In genomic region chr1:228058172-228058980, GRCh38 we compare ENCODE assay signal across 1 cellular context.
TF ChIP-seq lines count a peak whose summit lies in the region.

No MANE protein-coding gene starts in this region.

TF ChIP-seq in A549, 52 proteins besides CTCF, POLR2A, EP300 and RAD21:
- TF ChIP-seq, protein P1, sequence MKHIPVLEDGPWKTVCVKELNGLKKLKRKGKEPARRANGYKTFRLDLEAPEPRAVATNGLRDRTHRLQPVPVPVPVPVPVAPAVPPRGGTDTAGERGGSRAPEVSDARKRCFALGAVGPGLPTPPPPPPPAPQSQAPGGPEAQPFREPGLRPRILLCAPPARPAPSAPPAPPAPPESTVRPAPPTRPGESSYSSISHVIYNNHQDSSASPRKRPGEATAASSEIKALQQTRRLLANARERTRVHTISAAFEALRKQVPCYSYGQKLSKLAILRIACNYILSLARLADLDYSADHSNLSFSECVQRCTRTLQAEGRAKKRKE (CRISPR knock-in tag; IDR thresholded peaks at IDR 0.05; ENCODE audit: low read depth), result no peak
- TF ChIP-seq MAFK (IDR thresholded peaks at IDR 0.05; ENCODE audit: partially characterized antibody), result no peak
- no peak for TF ChIP-seq EHMT2 (IDR thresholded peaks at IDR 0.05; ENCODE audit: low read depth)
- TF ChIP-seq JUN (IDR thresholded peaks at IDR 0.05), result no peak
- TF ChIP-seq CEBPB (IDR thresholded peaks at IDR 0.05), result no peak
- TF ChIP-seq GATA3 (IDR thresholded peaks at IDR 0.05; ENCODE audit: borderline replicate concordance), result no peak
- no peak for TF ChIP-seq FOSB (CRISPR knock-in tag; IDR thresholded peaks at IDR 0.05)
- no peak for TF ChIP-seq KDM1A (IDR thresholded peaks at IDR 0.05; ENCODE audit: low read depth)
- no peak for TF ChIP-seq PHF8 (IDR thresholded peaks at IDR 0.05; ENCODE audit: borderline replicate concordance, low read depth)
- TF ChIP-seq CBX2 (IDR thresholded peaks at IDR 0.05; ENCODE audit: borderline replicate concordance, low read depth), result no peak
- TF ChIP-seq HDAC2 (IDR thresholded peaks at IDR 0.05), result no peak
- TF ChIP-seq, protein P2, sequence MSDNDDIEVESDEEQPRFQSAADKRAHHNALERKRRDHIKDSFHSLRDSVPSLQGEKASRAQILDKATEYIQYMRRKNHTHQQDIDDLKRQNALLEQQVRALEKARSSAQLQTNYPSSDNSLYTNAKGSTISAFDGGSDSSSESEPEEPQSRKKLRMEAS (IDR thresholded peaks at IDR 0.05), result no peak
- TF ChIP-seq NPAS2 (CRISPR knock-in tag; IDR thresholded peaks at IDR 0.05; ENCODE audit: borderline replicate concordance), result no peak
- TF ChIP-seq, protein P3, sequence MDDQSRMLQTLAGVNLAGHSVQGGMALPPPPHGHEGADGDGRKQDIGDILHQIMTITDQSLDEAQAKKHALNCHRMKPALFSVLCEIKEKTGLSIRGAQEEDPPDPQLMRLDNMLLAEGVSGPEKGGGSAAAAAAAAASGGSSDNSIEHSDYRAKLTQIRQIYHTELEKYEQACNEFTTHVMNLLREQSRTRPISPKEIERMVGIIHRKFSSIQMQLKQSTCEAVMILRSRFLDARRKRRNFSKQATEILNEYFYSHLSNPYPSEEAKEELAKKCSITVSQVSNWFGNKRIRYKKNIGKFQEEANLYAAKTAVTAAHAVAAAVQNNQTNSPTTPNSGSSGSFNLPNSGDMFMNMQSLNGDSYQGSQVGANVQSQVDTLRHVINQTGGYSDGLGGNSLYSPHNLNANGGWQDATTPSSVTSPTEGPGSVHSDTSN (IDR thresholded peaks at IDR 0.05), result no peak
- no peak for TF ChIP-seq CHD4 (IDR thresholded peaks at IDR 0.05; ENCODE audit: borderline replicate concordance)
- no peak for TF ChIP-seq ZFP36 (IDR thresholded peaks at IDR 0.05; ENCODE audit: borderline replicate concordance, partially characterized antibody)
- TF ChIP-seq RARB (CRISPR knock-in tag; IDR thresholded peaks at IDR 0.05), result no peak
- no peak for TF ChIP-seq CHD2 (IDR thresholded peaks at IDR 0.05; ENCODE audit: low read length, partially characterized antibody)
- TF ChIP-seq HEYL (CRISPR knock-in tag; IDR thresholded peaks at IDR 0.05), result no peak
